9 cellular contexts compared by ENCODE assay signal in genomic region chr14:89349196-89350008, GRCh38.
DNase-seq lines count a peak whose midpoint lies in the region; ATAC-seq and TF ChIP-seq lines count a peak whose summit lies in the region.
"Had no signal": no experiment of that assay in that cellular context is flagged by ENCODE, and none has a peak within 500 bp of the region (broad histone marks: within the 10 kb centered on the region; RNA-seq: fewer than 3 reads in every experiment).

No MANE protein-coding gene starts in this region.

- H3K4me1 Mint-ChIP-seq in natural killer cell treated with Interleukin-12 subunit alpha and Interleukin-12 subunit beta and Interleukin-15 and Interleukin-18, amount 100 ng/mL, for 72 hours (ENCODE audit: low read depth in 2 of 2) = peaks cover 47 to 58% of the 10 kb centered on the region in 2 donors

- no peak overlapping the region for H2AFZ ChIP-seq in DND-41 (ENCODE audit: low read depth, low read length)

- no peak overlapping the region for H3K4me3 Mint-ChIP-seq in natural killer cell treated with Interleukin-12 subunit alpha and Interleukin-12 subunit beta and Interleukin-15 and Interleukin-18, amount 100 ng/mL, for 72 hours
- H3K4me3 Mint-ChIP-seq: central memory CD8-positive, alpha-beta T cell had no signal

- H3K9ac ChIP-seq in DND-41 (ENCODE audit: low read depth, low read length) = no peak overlapping the region

- no peaks in the 10 kb centered on the region for H3K9me3 ChIP-seq in DND-41 (ENCODE audit: insufficient read depth, low read length, severe bottlenecking)
- H3K9me3 ChIP-seq in effector memory CD4-positive, alpha-beta T cell (ENCODE audit: control insufficient read depth, low read length) = no peaks in the 10 kb centered on the region

- H3K9me3 Mint-ChIP-seq in natural killer cell treated with Interleukin-12 subunit alpha and Interleukin-12 subunit beta and Interleukin-15 and Interleukin-18, amount 100 ng/mL, for 72 hours = no peaks in the 10 kb centered on the region
- H3K9me3 Mint-ChIP-seq: central memory CD8-positive, alpha-beta T cell had no signal

- H3K79me2 ChIP-seq in DND-41 (ENCODE audit: insufficient read depth, low read length) = peaks cover 90% of the 10 kb centered on the region

- 0 out of 2 replicates have a peak, but pooled peaks cover 6% of the 10 kb centered on the region for H4K20me1 ChIP-seq in DND-41 (ENCODE audit: insufficient read depth, low read length)

- H3K36me3 ChIP-seq in DND-41 (ENCODE audit: insufficient read depth, low read length) = peaks cover 52% of the 10 kb centered on the region
- peaks cover 11% of the 10 kb centered on the region for H3K36me3 ChIP-seq in effector memory CD4-positive, alpha-beta T cell (ENCODE audit: control insufficient read depth, insufficient read depth, low read length)

- DNase-seq in DND-41 (peak; percentile 33), NCI-H2171 (lab: John Stamatoyannopoulos, UW) (peak; percentile 96), choroid plexus epithelial cell (ENCODE audit: low read depth) (peak; percentile 21), COLO829 (ENCODE audit: low spot score) (no peak), OCI-M2 (lab: John Stamatoyannopoulos, UW; ENCODE audit: unreplicated experiment) (no peak)
- DNase-seq in natural killer cell treated with Interleukin-12 subunit alpha and Interleukin-12 subunit beta and Interleukin-15 and Interleukin-18, amount 100 ng/mL, for 72 hours (ENCODE audit: low spot score) = no peak
- DNase-seq in effector memory CD4-positive, alpha-beta T cell = no peak

- H3K4me1 ChIP-seq in DND-41 (ENCODE audit: insufficient read depth, low read length) = peaks cover 32% of the 10 kb centered on the region
- peaks cover 34% of the 10 kb centered on the region for H3K4me1 ChIP-seq in effector memory CD4-positive, alpha-beta T cell (ENCODE audit: control insufficient read depth, insufficient read depth, low read length, poor library complexity, severe bottlenecking)

- ATAC-seq in DND-41 (ENCODE audit: insufficient read depth, low read depth) (no peak), GM19455 (IDR thresholded peaks at IDR 0.05; ENCODE audit: unreplicated experiment) (no peak)
- ATAC-seq in natural killer cell treated with Interleukin-12 subunit alpha and Interleukin-12 subunit beta and Interleukin-15 and Interleukin-18, amount 100 ng/mL, for 72 hours = no peak

- no peak for TF ChIP-seq CTCF in DND-41 (IDR thresholded peaks at IDR 0.05; ENCODE audit: borderline replicate concordance, extremely low read depth, low read length, poor library complexity, severe bottlenecking)
- TF ChIP-seq CTCF in choroid plexus epithelial cell (conservative IDR thresholded peaks at IDR 0.05; ENCODE audit: low read depth, low read length) = no peak

- peaks cover 10% of the 10 kb centered on the region for H3K36me3 Mint-ChIP-seq in natural killer cell treated with Interleukin-12 subunit alpha and Interleukin-12 subunit beta and Interleukin-15 and Interleukin-18, amount 100 ng/mL, for 72 hours

- peak overlapping the region; percentile 19 for H3K27ac ChIP-seq in DND-41 (ENCODE audit: low read length)
- no peak overlapping the region for H3K27ac ChIP-seq in effector memory CD4-positive, alpha-beta T cell (ENCODE audit: insufficient read depth, low read length, poor library complexity, severe bottlenecking)

- H3K4me2 ChIP-seq in DND-41 (ENCODE audit: insufficient read depth, low read length) = no peak overlapping the region

- H3K27me3 ChIP-seq in DND-41 (ENCODE audit: insufficient read depth, low read length, poor library complexity) = no peaks in the 10 kb centered on the region
- no peaks in the 10 kb centered on the region for H3K27me3 ChIP-seq in effector memory CD4-positive, alpha-beta T cell (replicated peaks; ENCODE audit: control insufficient read depth, insufficient read depth, low read length, poor library complexity, severe bottlenecking)

- peak overlapping the region; percentile 95 to 98 for H3K27ac Mint-ChIP-seq in natural killer cell treated with Interleukin-12 subunit alpha and Interleukin-12 subunit beta and Interleukin-15 and Interleukin-18, amount 100 ng/mL, for 72 hours

- H3K27me3 Mint-ChIP-seq in natural killer cell treated with Interleukin-12 subunit alpha and Interleukin-12 subunit beta and Interleukin-15 and Interleukin-18, amount 100 ng/mL, for 72 hours = no peaks in the 10 kb centered on the region
- H3K27me3 Mint-ChIP-seq: central memory CD8-positive, alpha-beta T cell had no signal

- H3K4me3 ChIP-seq in DND-41 (ENCODE audit: low read depth in 1 of 2, low read length in 2 of 2) (no peak overlapping the region), choroid plexus epithelial cell (ENCODE audit: low read depth, low read length) (no peak overlapping the region)
- no peak overlapping the region for H3K4me3 ChIP-seq in effector memory CD4-positive, alpha-beta T cell (ENCODE audit: insufficient read depth, low read depth, low read length, poor library complexity, severe bottlenecking)

Comparison
In these comparisons a context has a peak if more than half of its experiments do, and no peak if none do; other contexts are left out.
1. DNase-seq: peak in DND-41 (single experiment), NCI-H2171 (single experiment) and choroid plexus epithelial cell (single experiment); none in natural killer cell treated with Interleukin-12 subunit alpha and Interleukin-12 subunit beta and Interleukin-15 and Interleukin-18, amount 100 ng/mL, for 72 hours (single experiment), effector memory CD4-positive, alpha-beta T cell (0 of 3), COLO829 (single experiment) and OCI-M2 (single experiment).